In the genomic region with DNA sequence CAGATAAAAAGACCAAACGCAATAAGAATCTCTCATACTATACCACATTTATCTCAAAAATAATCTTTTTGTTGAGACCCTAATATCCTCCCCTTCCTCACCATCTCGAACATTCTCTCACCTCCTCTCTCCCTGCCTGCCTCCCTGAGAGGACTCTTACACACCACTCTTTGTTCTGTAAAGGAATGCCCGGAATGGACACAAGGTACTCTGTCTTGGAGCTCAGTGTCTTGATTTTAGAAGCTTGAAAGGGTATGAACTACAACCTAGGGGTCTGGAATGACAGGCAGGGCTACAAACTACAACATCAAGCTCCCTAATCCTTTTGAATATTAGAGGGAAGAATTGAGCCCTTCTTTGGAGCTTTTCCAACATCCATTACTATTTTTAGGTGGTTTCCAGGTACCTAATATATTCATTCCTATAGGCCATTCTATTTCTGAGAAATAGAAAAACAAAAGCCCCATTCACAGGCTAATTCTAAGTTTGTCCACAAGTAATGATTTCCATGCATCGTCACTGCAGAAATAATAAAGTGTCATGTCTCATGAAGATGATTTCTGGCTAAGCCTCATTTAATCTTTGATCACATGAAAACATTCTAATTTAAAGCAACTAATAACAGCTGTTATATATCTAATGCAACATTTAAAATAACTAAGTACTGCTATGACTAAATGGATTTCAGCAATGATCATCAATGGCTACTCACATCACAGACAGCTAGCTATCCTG, we compare ENCODE assay signal across 14 cellular contexts.
"Had no signal": no experiment of that assay in that cellular context is flagged by ENCODE, and none has a peak within 500 bp of the region (broad histone marks: within the 10 kb centered on the region; RNA-seq: fewer than 3 reads in every experiment).

No MANE protein-coding gene starts in this region.

- H3K4me3 Mint-ChIP-seq: activated naive CD4-positive, alpha-beta T cell treated with anti-CD3 and anti-CD28 coated beads, Interleukin-2, amount 10 ng/mL, durations not matched to agents 7 days and 5 days; activated T-cell treated with anti-CD3 and anti-CD28 coated beads, Interleukin-2, amount 50 U/mL, for 4 hours; dendritic cell treated with granulocyte-macrophage colony-stimulating factor and Interleukin-4, amounts not matched to agents 40 ng/mL and 50 ng/mL, for 4 days; mesothelial cell of epicardium; stimulated activated effector memory CD8-positive, alpha-beta T cell treated with anti-CD3 and anti-CD28 coated beads, Interleukin-12 subunit alpha, Interleukin-12 subunit beta, amount 100 ng/mL, for 72 hours had no signal

- H3K27ac Mint-ChIP-seq: activated naive CD4-positive, alpha-beta T cell treated with anti-CD3 and anti-CD28 coated beads, Interleukin-2, amount 10 ng/mL, durations not matched to agents 7 days and 5 days; dendritic cell treated with granulocyte-macrophage colony-stimulating factor and Interleukin-4, amounts not matched to agents 40 ng/mL and 50 ng/mL, for 4 days; mesothelial cell of epicardium; stimulated activated effector memory CD8-positive, alpha-beta T cell treated with anti-CD3 and anti-CD28 coated beads, Interleukin-12 subunit alpha, Interleukin-12 subunit beta, amount 100 ng/mL, for 72 hours had no signal

- H3K4me1 Mint-ChIP-seq: activated naive CD4-positive, alpha-beta T cell treated with anti-CD3 and anti-CD28 coated beads, Interleukin-2, amount 10 ng/mL, durations not matched to agents 7 days and 5 days; stimulated activated effector memory CD8-positive, alpha-beta T cell treated with anti-CD3 and anti-CD28 coated beads, Interleukin-12 subunit alpha, Interleukin-12 subunit beta, amount 100 ng/mL, for 72 hours had no signal

- H3K27ac ChIP-seq: hepatocyte, sigmoid colon, stomach, uterus had no signal

- DNase-seq: activated CD4-positive, alpha-beta T cell treated with anti-CD3 and anti-CD28 coated beads, Interleukin-2, amount 50 U/mL, for 1 hour; activated CD8-positive, alpha-beta memory T cell treated with anti-CD3 and anti-CD28 coated beads, Interleukin-2, amount 50 U/mL, for 4 hours; activated naive CD4-positive, alpha-beta T cell treated with anti-CD3 and anti-CD28 coated beads, Interleukin-2, amount 10 ng/mL, durations not matched to agents 7 days and 5 days; activated T-cell treated with anti-CD3 and anti-CD28 coated beads, Interleukin-2, amount 50 U/mL, for 4 hours; sigmoid colon; stimulated activated CD4-positive, alpha-beta T cell treated with anti-CD3 and anti-CD28 coated beads, Interleukin-4, amount 100 ng/mL, for 24 hours; stomach; T1000; uterus had no signal

- H2AFZ ChIP-seq: hepatocyte had no signal

- H3K9me3 Mint-ChIP-seq: activated naive CD4-positive, alpha-beta T cell treated with anti-CD3 and anti-CD28 coated beads, Interleukin-2, amount 10 ng/mL, durations not matched to agents 7 days and 5 days; activated T-cell treated with anti-CD3 and anti-CD28 coated beads, Interleukin-2, amount 50 U/mL, for 4 hours; dendritic cell treated with granulocyte-macrophage colony-stimulating factor and Interleukin-4, amounts not matched to agents 40 ng/mL and 50 ng/mL, for 4 days; stimulated activated effector memory CD8-positive, alpha-beta T cell treated with anti-CD3 and anti-CD28 coated beads, Interleukin-12 subunit alpha, Interleukin-12 subunit beta, amount 100 ng/mL, for 72 hours had no signal

- H3K36me3 ChIP-seq: sigmoid colon, stomach, uterus had no signal

- H3K4me1 ChIP-seq: sigmoid colon, stomach, uterus had no signal

- H3K27me3 ChIP-seq: hepatocyte, sigmoid colon, stomach, uterus had no signal

- H3K4me3 ChIP-seq: hepatocyte, lung, sigmoid colon, stomach, uterus had no signal

- H3K79me2 ChIP-seq: hepatocyte had no signal

- H3K9me3 ChIP-seq: sigmoid colon, stomach, uterus had no signal

- ATAC-seq: activated T-cell treated with anti-CD3 and anti-CD28 coated beads, Interleukin-2, amount 50 U/mL, for 4 hours; stimulated activated effector memory CD8-positive, alpha-beta T cell treated with anti-CD3 and anti-CD28 coated beads, Interleukin-12 subunit alpha, Interleukin-12 subunit beta, amount 100 ng/mL, for 72 hours had no signal

- H3K4me2 ChIP-seq: hepatocyte had no signal

- H3K36me3 Mint-ChIP-seq: activated naive CD4-positive, alpha-beta T cell treated with anti-CD3 and anti-CD28 coated beads, Interleukin-2, amount 10 ng/mL, durations not matched to agents 7 days and 5 days; stimulated activated effector memory CD8-positive, alpha-beta T cell treated with anti-CD3 and anti-CD28 coated beads, Interleukin-12 subunit alpha, Interleukin-12 subunit beta, amount 100 ng/mL, for 72 hours had no signal
